22 cellular contexts compared by ENCODE assay signal in genomic region chr6:145347256-145347655, GRCh38.
DNase-seq lines count a peak whose midpoint lies in the region; FAIRE-seq and TF ChIP-seq lines count a peak whose summit lies in the region.
"Had no signal": no experiment of that assay in that cellular context is flagged by ENCODE, and none has a peak within 500 bp of the region (broad histone marks: within the 10 kb centered on the region; RNA-seq: fewer than 3 reads in every experiment).

No MANE protein-coding gene starts in this region.

- H3K4me1 ChIP-seq in H1 (replicated peaks in 1 of 4; ENCODE audit: control insufficient read depth in 3 of 4, insufficient read depth in 4 of 4, low read length in 3 of 4): peaks cover 0 to 3% (median under 1%) of the 10 kb centered on the region in 4 experiments; a peak in 3 of 7 replicates
- H3K4me1 ChIP-seq in mesenchymal stem cell (ENCODE audit: control insufficient read depth, insufficient read depth, low read depth, low read length): no peaks in the 10 kb centered on the region
- H3K4me1 ChIP-seq: A549 had no signal

- H2BK12ac ChIP-seq in H1 (ENCODE audit: low read depth, low read length) (no peak overlapping the region), mesenchymal stem cell (ENCODE audit: low read length in 2 of 2) (no peak overlapping the region)

- POLR2A ChIA-PET in H1 (lab: Charles Lee; ENCODE audit: partially characterized antibody): interaction anchor here (0.8 kb wide), 1 partner anchor 27 kb away, joined by 3 read pairs; no protein-coding TSS in a partner anchor
- POLR2A ChIA-PET in activated CD4-positive, alpha-beta memory T cell treated with anti-CD3 and anti-CD28 coated beads for 36 hours (lab: Charles Lee): no interaction called here

- TF ChIP-seq POLR2A in H1 (IDR thresholded peaks at IDR 0.05; ENCODE audit: control extremely low read depth in 1 of 2, low read depth in 2 of 2, low read length in 2 of 2): no peak

- H3K36me3 ChIP-seq in H1 (ENCODE audit: control insufficient read depth in 2 of 4, insufficient read depth in 4 of 4, low read length in 3 of 4): no peaks in the 10 kb centered on the region
- no peaks in the 10 kb centered on the region for H3K36me3 ChIP-seq in mesenchymal stem cell (ENCODE audit: control insufficient read depth in 1 of 2, insufficient read depth in 2 of 2, low read depth in 1 of 2, low read length in 2 of 2)
- H3K36me3 ChIP-seq: BE2C; BLaER1 treated with 17β-estradiol and CSF1 and Interleukin-3, amounts not matched to agents 10 nM and 100 nM had no signal

- H3K27me3 Mint-ChIP-seq in activated CD4-positive, alpha-beta memory T cell treated with anti-CD3 and anti-CD28 coated beads for 36 hours: peaks cover 3% of the 10 kb centered on the region

- H3K23ac ChIP-seq in H1 (ENCODE audit: insufficient read length): no peak overlapping the region
- H3K23ac ChIP-seq in mesenchymal stem cell (ENCODE audit: low read length in 2 of 2): no peak overlapping the region

- H3K4ac ChIP-seq in H1 (replicated peaks; ENCODE audit: insufficient read length, low read depth, low read length): no peak overlapping the region
- no peak overlapping the region for H3K4ac ChIP-seq in mesenchymal stem cell (ENCODE audit: low read depth in 1 of 2, low read length in 2 of 2)

- intact Hi-C loops in activated CD4-positive, alpha-beta memory T cell treated with anti-CD3 and anti-CD28 coated beads for 36 hours (cut with micrococcal nuclease): no loop called here

- no peak overlapping the region for H3K4me3 Mint-ChIP-seq in activated CD4-positive, alpha-beta memory T cell treated with anti-CD3 and anti-CD28 coated beads for 36 hours
- H3K4me3 Mint-ChIP-seq: CD14-positive monocyte; CD4-positive, alpha-beta T cell; CD8-positive, alpha-beta memory T cell had no signal

- no peak overlapping the region for H2BK20ac ChIP-seq in H1 (ENCODE audit: low read length)

- TF ChIP-seq EP300 in H1 (IDR thresholded peaks at IDR 0.05; ENCODE audit: borderline replicate concordance in 1 of 2, low read depth in 2 of 2, low read length in 2 of 2): no peak

- FAIRE-seq in GM18507 (lab: Jason Lieb, UNC) (peak; percentile 64), H1 (lab: Jason Lieb, UNC) (no peak)
- FAIRE-seq: A549, D721Med had no signal

- H4K91ac ChIP-seq in H1 (replicated peaks; ENCODE audit: insufficient read length, low read length) (no peak overlapping the region), mesenchymal stem cell (ENCODE audit: low read length) (no peak overlapping the region)

- CTCF ChIA-PET in H1 (lab: Charles Lee; ENCODE audit: partially characterized antibody): no interaction called here
- CTCF ChIA-PET in activated CD4-positive, alpha-beta memory T cell treated with anti-CD3 and anti-CD28 coated beads for 36 hours (lab: Charles Lee): no interaction called here

- H3K36me3 Mint-ChIP-seq in activated CD4-positive, alpha-beta memory T cell treated with anti-CD3 and anti-CD28 coated beads for 36 hours: no peaks in the 10 kb centered on the region
- H3K36me3 Mint-ChIP-seq: CD14-positive monocyte; CD8-positive, alpha-beta memory T cell had no signal

- H3K9ac ChIP-seq in H1 (replicated peaks in 1 of 4; ENCODE audit: extremely low read depth in 1 of 4, low read depth in 3 of 4, low read length in 3 of 4) (no peak overlapping the region), mesenchymal stem cell (ENCODE audit: low read length) (no peak overlapping the region)
- H3K9ac ChIP-seq: BLaER1 treated with 17β-estradiol and CSF1 and Interleukin-3, amounts not matched to agents 10 nM and 100 nM had no signal

- no peaks in the 10 kb centered on the region for H3K27me3 ChIP-seq in H1 (replicated peaks in 1 of 4; ENCODE audit: control insufficient read depth in 3 of 4, extremely low read depth in 1 of 4, insufficient read depth in 3 of 4, low read length in 3 of 4)
- H3K27me3 ChIP-seq in mesenchymal stem cell (ENCODE audit: control insufficient read depth in 1 of 2, insufficient read depth in 1 of 2, low read length in 2 of 2): no peaks in the 10 kb centered on the region
- H3K27me3 ChIP-seq: BE2C; BLaER1 treated with 17β-estradiol and CSF1 and Interleukin-3, amounts not matched to agents 10 nM and 100 nM had no signal

- no peaks in the 10 kb centered on the region for H3K23me2 ChIP-seq in H1 (ENCODE audit: low read depth, low read length)

- no peak overlapping the region for H2BK5ac ChIP-seq in H1 (ENCODE audit: low read depth, low read length)
- no peak overlapping the region for H2BK5ac ChIP-seq in mesenchymal stem cell (ENCODE audit: low read depth, low read length, poor library complexity, severe bottlenecking)

- H2BK15ac ChIP-seq in H1 (ENCODE audit: low read length): no peak overlapping the region
- no peak overlapping the region for H2BK15ac ChIP-seq in mesenchymal stem cell (ENCODE audit: low read depth, poor library complexity, severe bottlenecking)

- H3K27ac ChIP-seq in H1 (ENCODE audit: low read depth, low read length) (no peak overlapping the region), mesenchymal stem cell (ENCODE audit: low read length, poor library complexity, severe bottlenecking) (no peak overlapping the region)
- H3K27ac ChIP-seq: A549; BLaER1 treated with 17β-estradiol and CSF1 and Interleukin-3, amounts not matched to agents 10 nM and 100 nM had no signal

- H3K4me1 Mint-ChIP-seq in activated CD4-positive, alpha-beta memory T cell treated with anti-CD3 and anti-CD28 coated beads for 36 hours (ENCODE audit: low read depth): no peaks in the 10 kb centered on the region
- H3K4me1 Mint-ChIP-seq: CD14-positive monocyte; CD8-positive, alpha-beta memory T cell had no signal

- H3K9me3 ChIP-seq in H1 (ENCODE audit: insufficient read depth in 2 of 2, low read depth in 1 of 2, low read length in 1 of 2) (no peaks in the 10 kb centered on the region), mesenchymal stem cell (ENCODE audit: control insufficient read depth, low read length) (no peaks in the 10 kb centered on the region)
- H3K9me3 ChIP-seq: A549; BE2C; BLaER1 treated with 17β-estradiol and CSF1 and Interleukin-3, amounts not matched to agents 10 nM and 100 nM had no signal

- H3K18ac ChIP-seq in H1 (ENCODE audit: extremely low read depth, low read length) (no peak overlapping the region), mesenchymal stem cell (ENCODE audit: low read depth in 1 of 2, low read length in 2 of 2) (no peak overlapping the region)

- no peak overlapping the region for H3K4me3 ChIP-seq in GM12865 (ENCODE audit: low read depth, low read length)
- no peak overlapping the region for H3K4me3 ChIP-seq in H1 (ENCODE audit: extremely low read depth in 1 of 4, insufficient read depth in 2 of 4, low read depth in 3 of 4, low read length in 4 of 4)
- H3K4me3 ChIP-seq in mesenchymal stem cell (ENCODE audit: insufficient read depth in 1 of 2, low read depth in 1 of 2, low read length in 2 of 2): no peak overlapping the region
- H3K4me3 ChIP-seq: A549; BLaER1 treated with 17β-estradiol and CSF1 and Interleukin-3, amounts not matched to agents 10 nM and 100 nM had no signal

- H3K79me1 ChIP-seq in H1 (ENCODE audit: low read depth, low read length) (no peaks in the 10 kb centered on the region), mesenchymal stem cell (replicated peaks; ENCODE audit: low read length, poor library complexity, severe bottlenecking) (no peaks in the 10 kb centered on the region)

- no peaks in the 10 kb centered on the region for H3K79me2 ChIP-seq in H1 (ENCODE audit: control insufficient read depth in 1 of 2, insufficient read depth in 2 of 2, low read length in 2 of 2)

- no peak overlapping the region for H3K27ac Mint-ChIP-seq in activated CD4-positive, alpha-beta memory T cell treated with anti-CD3 and anti-CD28 coated beads for 36 hours
- H3K27ac Mint-ChIP-seq: CD14-positive monocyte; CD4-positive, alpha-beta T cell; CD8-positive, alpha-beta memory T cell had no signal

- no peaks in the 10 kb centered on the region for H3K9me3 Mint-ChIP-seq in activated CD4-positive, alpha-beta memory T cell treated with anti-CD3 and anti-CD28 coated beads for 36 hours
- H3K9me3 Mint-ChIP-seq: CD4-positive, alpha-beta T cell had no signal

- H4K20me1 ChIP-seq in H1 (replicated peaks in 1 of 2; ENCODE audit: control insufficient read depth in 1 of 2, insufficient read depth in 2 of 2, low read length in 2 of 2): no peaks in the 10 kb centered on the region
- H4K20me1 ChIP-seq: BLaER1 treated with 17β-estradiol and CSF1 and Interleukin-3, amounts not matched to agents 10 nM and 100 nM had no signal

- no peak for TF ChIP-seq RAD21 in H1 (IDR thresholded peaks at IDR 0.05 in 1 of 2, conservative IDR thresholded peaks at IDR 0.05 in 1 of 2; ENCODE audit: low read depth in 2 of 2, low read length in 2 of 2)

- no peak overlapping the region for H3K14ac ChIP-seq in H1 (ENCODE audit: insufficient read length)
- no peak overlapping the region for H3K14ac ChIP-seq in mesenchymal stem cell (ENCODE audit: low read length in 2 of 2)

- DNase-seq in GM12865 (ENCODE audit: low read depth) (peak; percentile 11), GM18507 (ENCODE audit: extremely low spot score, insufficient read length, low read depth) (no peak), H1 (ENCODE audit: low read depth in 1 of 2, low spot score in 2 of 2) (no peak), mesenchymal stem cell (no peak), NCI-H1417 treated with DMSO at 0.1 percent for 48 hours (lab: John Stamatoyannopoulos, UW) (no peak)
- no peak for DNase-seq in activated CD4-positive, alpha-beta memory T cell treated with anti-CD3 and anti-CD28 coated beads for 36 hours
- DNase-seq: 8988T; ACHN; AML-193; BE2C; CD4-positive, alpha-beta T cell; CD8-positive, alpha-beta memory T cell; DMS 273 treated with DMSO at 0.1 percent for 48 hours; DMS79; GF-D8; GOT3; H7; HCEC 1CT had no signal

- no peak overlapping the region for H3K56ac ChIP-seq in H1 (replicated peaks; ENCODE audit: insufficient read length, low read depth, low read length)

- H3K4me2 ChIP-seq in H1 (ENCODE audit: insufficient read depth in 1 of 2, low read depth in 2 of 2, low read length in 2 of 2) (no peak overlapping the region), mesenchymal stem cell (ENCODE audit: low read length, poor library complexity, severe bottlenecking) (no peak overlapping the region)
- H3K4me2 ChIP-seq: A549; BLaER1 treated with 17β-estradiol and CSF1 and Interleukin-3, amounts not matched to agents 10 nM and 100 nM had no signal

- WGBS in H1 (ENCODE audit: extremely low coverage in 1 of 2, insufficient coverage in 1 of 2, insufficient read length in 1 of 2, insufficient replicate concordance in 2 of 2, low coverage in 1 of 2, low lambda C conversion rate in 2 of 2, missing lambda C conversion rate in 1 of 2), 2 experiments: 89% methylated on average over 2 of the region's 2 CpGs; no CpG with 5 or more reads in 1 of the 2 experiments
- 93% methylated on average over 2 of the region's 2 CpGs for WGBS in mesenchymal stem cell

- H2AFZ ChIP-seq in H1 (ENCODE audit: low read length): 0 out of 2 replicates have a peak overlapping the region, but pooled peaks have one; percentile 20
- H2AFZ ChIP-seq in mesenchymal stem cell (ENCODE audit: low read depth, low read length): no peak overlapping the region

- H4K8ac ChIP-seq in H1 (ENCODE audit: extremely low read depth, insufficient read depth, low read length) (no peak overlapping the region), mesenchymal stem cell (ENCODE audit: low read length) (no peak overlapping the region)

- no peak overlapping the region for H2AK5ac ChIP-seq in H1 (ENCODE audit: low read depth, low read length)
- no peak overlapping the region for H2AK5ac ChIP-seq in mesenchymal stem cell (ENCODE audit: low read length, severe bottlenecking)

- no peak for TF ChIP-seq CTCF in GM12865 (IDR thresholded peaks at IDR 0.05; ENCODE audit: insufficient read depth, low read depth, low read length, missing control alignments)
- no peak for TF ChIP-seq CTCF in H1 (IDR thresholded peaks at IDR 0.05; ENCODE audit: control extremely low read depth in 1 of 3, insufficient read depth in 1 of 3, low read depth in 1 of 3, low read length in 3 of 3)

- H2BK120ac ChIP-seq in H1 (replicated peaks; ENCODE audit: low read depth, low read length) (no peak overlapping the region), mesenchymal stem cell (ENCODE audit: low read depth, low read length) (no peak overlapping the region)

- no peak overlapping the region for H4K5ac ChIP-seq in H1 (ENCODE audit: insufficient read length, low read depth, low read length)
